Comparison of ENCODE assay signal across 35 cellular contexts in genomic region chr17:20012137-20012536, GRCh38.
"Had no signal": no experiment of that assay in that cellular context is flagged by ENCODE, and none has a peak within 500 bp of the region (broad histone marks: within the 10 kb centered on the region; RNA-seq: fewer than 3 reads in every experiment).

No MANE protein-coding gene starts in this region.

- ATAC-seq: activated CD8-positive, alpha-beta memory T cell treated with anti-CD3 and anti-CD28 coated beads, Interleukin-2, amount 10 ng/mL, durations not matched to agents 7 days and 5 days; activated naive CD8-positive, alpha-beta T cell treated with anti-CD3 and anti-CD28 coated beads, Interleukin-2, amount 50 U/mL, for 24 hours had no signal

- H3K27ac ChIP-seq: PC-9, VCaP had no signal

- H3K4me2 ChIP-seq: PC-9 had no signal

- H3K4me3 ChIP-seq: PC-9 had no signal

- DNase-seq: activated B cell treated with CpG ODN at 0.5 μM for 24 hours; activated CD4-positive, alpha-beta memory T cell treated with anti-CD3 and anti-CD28 coated beads for 36 hours; activated CD4-positive, alpha-beta T cell treated with anti-CD3 and anti-CD28 coated beads for 4 hours; activated CD4-positive, alpha-beta T cell treated with anti-CD3 and anti-CD28 coated beads, Interleukin-2, amount 50 U/mL, for 1 hour; activated CD4-positive, CD25-positive, alpha-beta regulatory T cell treated with anti-CD3 and anti-CD28 coated beads, Interleukin-2, amount 50 U/mL, for 72 hours; activated CD8-positive, alpha-beta memory T cell treated with anti-CD3 and anti-CD28 coated beads, Interleukin-2, amount 10 ng/mL, durations not matched to agents 7 days and 5 days; activated CD8-positive, alpha-beta memory T cell treated with anti-CD3 and anti-CD28 coated beads, Interleukin-2, amount 50 U/mL, for 48 hours; activated effector memory CD4-positive, alpha-beta T cell treated with Interleukin-2 at 50 U/mL for 16 hours; activated naive CD4-positive, alpha-beta T cell treated with anti-CD3 and anti-CD28 coated beads, Interleukin-2, amount 10 ng/mL, durations not matched to agents 7 days and 5 days; activated naive CD8-positive, alpha-beta T cell treated with anti-CD3 and anti-CD28 coated beads, Interleukin-2, amount 50 U/mL, for 24 hours; activated T-cell treated with anti-CD3 and anti-CD28 coated beads, Interleukin-2, amount 50 U/mL, for 48 hours; anterior cingulate cortex; caudate nucleus; cerebellar nuclear complex; Kasumi-1; KG1; NCI-H1092 treated with DMSO at 0.1 percent for 48 hours; NCI-H1417; NCI-H146; NCI-H187; NCI-H2029 treated with DMSO at 0.1 percent for 48 hours; NCI-H2107; NCI-H2171; NCI-H2227 treated with DMSO at 0.1 percent for 48 hours; NCI-H446 treated with DMSO at 0.1 percent for 48 hours; NCI-H524; NCI-H82; PC-9; Right ventricle myocardium superior; SW 1271; T-helper 1 cell; T-helper 2 cell; T-helper 9 cell had no signal

- H2AFZ ChIP-seq: PC-9 had no signal

- FAIRE-seq: bronchial epithelial cell had no signal
